16 cellular contexts compared by ENCODE assay signal in the genomic region with DNA sequence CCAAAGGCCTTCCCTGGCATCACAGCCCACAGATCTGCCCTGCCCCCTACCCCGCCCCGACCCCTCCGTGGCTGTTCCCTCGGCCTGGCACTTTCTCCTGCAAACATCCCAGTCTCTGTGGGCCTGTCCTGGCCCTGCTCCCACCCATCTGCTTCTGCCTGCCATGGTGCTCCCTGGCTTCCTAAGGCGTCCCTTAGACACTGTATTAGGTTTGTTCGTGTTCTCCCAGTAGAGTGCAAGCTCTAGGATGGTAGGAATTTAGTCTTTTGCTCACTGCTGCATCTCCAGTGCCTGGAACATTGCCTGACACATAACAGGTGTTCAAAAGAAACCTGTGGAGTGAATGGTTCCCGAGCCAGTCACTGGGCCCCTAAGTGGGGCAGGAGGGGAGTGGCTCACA.
DNase-seq lines count a peak whose midpoint lies in the region; ATAC-seq and TF ChIP-seq lines count a peak whose summit lies in the region.
"Had no signal": no experiment of that assay in that cellular context is flagged by ENCODE, and none has a peak within 500 bp of the region (broad histone marks: within the 10 kb centered on the region; RNA-seq: fewer than 3 reads in every experiment).

No MANE protein-coding gene starts in this region.

- no peaks in the 10 kb centered on the region for H3K27me3 Mint-ChIP-seq in activated CD8-positive, alpha-beta memory T cell treated with anti-CD3 and anti-CD28 coated beads, Interleukin-2, amount 10 ng/mL, durations not matched to agents 7 days and 5 days
- no peaks in the 10 kb centered on the region for H3K27me3 Mint-ChIP-seq in chondrocyte (ENCODE audit: low read depth)

- no peak for TF ChIP-seq CTCF in chondrocyte (IDR thresholded peaks at IDR 0.05)

- peaks cover 7% of the 10 kb centered on the region for H3K4me1 Mint-ChIP-seq in activated CD8-positive, alpha-beta memory T cell treated with anti-CD3 and anti-CD28 coated beads, Interleukin-2, amount 10 ng/mL, durations not matched to agents 7 days and 5 days
- H3K4me1 Mint-ChIP-seq in chondrocyte (ENCODE audit: low read depth) = peaks cover 25% of the 10 kb centered on the region

- intact Hi-C loops in posterior vena cava (cut with DNase I) = no loop called here

- ATAC-seq in activated CD8-positive, alpha-beta memory T cell treated with anti-CD3 and anti-CD28 coated beads, Interleukin-2, amount 10 ng/mL, durations not matched to agents 7 days and 5 days = no peak
- no peak for ATAC-seq in HG03095 (IDR thresholded peaks at IDR 0.05; ENCODE audit: unreplicated experiment)
- ATAC-seq in GM21619 (IDR thresholded peaks at IDR 0.05; ENCODE audit: unreplicated experiment) = no peak
- ATAC-seq: GM12878 had no signal

- H3K36me3 Mint-ChIP-seq in activated CD8-positive, alpha-beta memory T cell treated with anti-CD3 and anti-CD28 coated beads, Interleukin-2, amount 10 ng/mL, durations not matched to agents 7 days and 5 days = no peaks in the 10 kb centered on the region
- H3K36me3 Mint-ChIP-seq in chondrocyte (ENCODE audit: low read depth) = peaks cover 15% of the 10 kb centered on the region

- CTCF ChIA-PET in activated CD8-positive, alpha-beta memory T cell treated with anti-CD3 and anti-CD28 coated beads, Interleukin-2, amount 10 ng/mL, durations not matched to agents 7 days and 5 days (lab: Charles Lee) = no interaction called here

- in situ Hi-C loops in G401 (cut with HindIII; ENCODE audit: low sequenced_read_pairs) = no loop called here

- DNase-seq in activated CD8-positive, alpha-beta memory T cell treated with anti-CD3 and anti-CD28 coated beads for 24 hours = peak; percentile 24
- no peak for DNase-seq in activated CD8-positive, alpha-beta memory T cell treated with anti-CD3 and anti-CD28 coated beads, Interleukin-2, amount 10 ng/mL, durations not matched to agents 7 days and 5 days
- DNase-seq in G401 (ENCODE audit: low spot score) (peak; percentile 52), chondrocyte (ENCODE audit: low spot score) (peak; percentile 49), posterior vena cava (ENCODE audit: low spot score) (peak; percentile 49), inferior parietal cortex (ENCODE audit: extremely low spot score) (no peak)
- DNase-seq: HCEC 1CT, MV-4-11, NCI-H1436, NCI-H2081, NCI-H345, NCI-H748 treated with DMSO at 0.1 percent for 48 hours, PC-9 had no signal

- H3K27ac Mint-ChIP-seq in activated CD8-positive, alpha-beta memory T cell treated with anti-CD3 and anti-CD28 coated beads, Interleukin-2, amount 10 ng/mL, durations not matched to agents 7 days and 5 days = no peak overlapping the region
- peak overlapping the region; percentile 70 for H3K27ac Mint-ChIP-seq in chondrocyte (ENCODE audit: unreplicated experiment)

- no peak overlapping the region for H3K4me3 Mint-ChIP-seq in activated CD8-positive, alpha-beta memory T cell treated with anti-CD3 and anti-CD28 coated beads, Interleukin-2, amount 10 ng/mL, durations not matched to agents 7 days and 5 days
- H3K4me3 Mint-ChIP-seq in chondrocyte (ENCODE audit: unreplicated experiment) = no peak overlapping the region

- no peaks in the 10 kb centered on the region for H3K9me3 Mint-ChIP-seq in activated CD8-positive, alpha-beta memory T cell treated with anti-CD3 and anti-CD28 coated beads, Interleukin-2, amount 10 ng/mL, durations not matched to agents 7 days and 5 days (ENCODE audit: low read depth)
- H3K9me3 Mint-ChIP-seq in chondrocyte (ENCODE audit: low read depth) = no peaks in the 10 kb centered on the region

Comparison
In these comparisons a context has a peak if more than half of its experiments do, and no peak if none do; other contexts are left out.
1. DNase-seq: peak in activated CD8-positive, alpha-beta memory T cell treated with anti-CD3 and anti-CD28 coated beads for 24 hours (single experiment), G401 (single experiment), chondrocyte (single experiment) and posterior vena cava (single experiment); none in activated CD8-positive, alpha-beta memory T cell treated with anti-CD3 and anti-CD28 coated beads, Interleukin-2, amount 10 ng/mL, durations not matched to agents 7 days and 5 days (single experiment) and inferior parietal cortex (single experiment).